ENCODE assay signal across 3 cellular contexts in genomic region chr10:43446219-43447017, GRCh38.
TF ChIP-seq lines count a peak whose summit lies in the region.

No MANE protein-coding gene starts in this region.

TF ChIP-seq in HEK293, 187 proteins besides CTCF, POLR2A, EP300 and RAD21:
- TF ChIP-seq ZNF140 (tag by site-specific recombination; IDR thresholded peaks at IDR 0.05), result peak; percentile 13; the same call in 1 of the 2 replicates
- TF ChIP-seq ZNF610 (tag by site-specific recombination; IDR thresholded peaks at IDR 0.05; ENCODE audit: borderline replicate concordance), result 0 out of 2 replicates have a peak, but pooled peaks have one; percentile 15

TF ChIP-seq in K562, 482 proteins besides CTCF, POLR2A, EP300 and RAD21:
- peak; percentile 91 for TF ChIP-seq ZBTB33 (CRISPR knock-in tag; IDR thresholded peaks at IDR 0.05)

TF ChIP-seq in HepG2, 621 proteins besides CTCF, POLR2A, EP300 and RAD21:
- peak; percentile 91 for TF ChIP-seq ZBTB33 (CRISPR knock-in tag; IDR thresholded peaks at IDR 0.05)
